In genomic region chr19:16878181-16878965, GRCh38 we compare ENCODE assay signal across 22 cellular contexts. TPM values are rescaled to one million over a fixed set of nuclear protein-coding genes. Genes with fewer than 3 reads are reported as not detected.
"Had no signal": no experiment of that assay in that cellular context is flagged by ENCODE, and none has a peak within 500 bp of the region (broad histone marks: within the 10 kb centered on the region; RNA-seq: fewer than 3 reads in every experiment).

No MANE protein-coding gene starts in this region.

- H3K4me3 ChIP-seq: adrenal gland had no signal

- H3K27me3 ChIP-seq: adrenal gland had no signal

- DNase-seq: activated CD4-positive, alpha-beta memory T cell treated with anti-CD3 and anti-CD28 coated beads, Interleukin-2, amount 10 ng/mL, durations not matched to agents 7 days and 5 days; activated CD4-positive, alpha-beta T cell treated with anti-CD3 and anti-CD28 coated beads for 36 hours; activated CD4-positive, alpha-beta T cell treated with anti-CD3 and anti-CD28 coated beads, Interleukin-2, amount 50 U/mL, for 1 hour; activated naive CD4-positive, alpha-beta T cell treated with anti-CD3 and anti-CD28 coated beads, Interleukin-2, amount 50 U/mL, for 16 hours; activated naive CD8-positive, alpha-beta T cell treated with anti-CD3 and anti-CD28 coated beads, Interleukin-2, amount 10 ng/mL, durations not matched to agents 7 days and 5 days; activated T-cell treated with anti-CD3 and anti-CD28 coated beads for 4 hours; activated T-cell treated with anti-CD3 and anti-CD28 coated beads, Interleukin-2, amount 50 U/mL, for 48 hours; adrenal gland; anterior cingulate cortex; caudate nucleus; Karpas-422; NCI-H146; NCI-H187 treated with DMSO at 0.1 percent for 48 hours; NCI-H2081 treated with DMSO at 0.1 percent for 48 hours; NCI-H446; NCI-H524; PC-3; SK-N-SH; T-helper 1 cell had no signal

- H3K27ac ChIP-seq: VCaP had no signal

- ATAC-seq: activated CD4-positive, alpha-beta T cell treated with anti-CD3 and anti-CD28 coated beads for 36 hours; PC-3 had no signal

- H3K9me3 ChIP-seq: SK-N-SH had no signal

RNA-seq across cellular contexts. Expression of gene F2RL3, which starts 10.4 kb away (rescaled TPM):
- total RNA-seq: activated CD4-positive, alpha-beta T cell treated with anti-CD3 and anti-CD28 coated beads for 36 hours; activated CD8-positive, alpha-beta memory T cell treated with anti-CD3 and anti-CD28 coated beads for 36 hours; activated T-helper 2 cell treated with anti-CD3 and anti-CD28 coated beads, Interferon-gamma antibody, Interleukin-2, Interleukin-4, amounts not matched to agents 10 μg/mL and 5 μg/mL and 100 μg/mL, durations not matched to agents 14 hours and 24 hours and 36 hours had no signal
